ENCODE assay signal across 2 cellular contexts in the genomic region with DNA sequence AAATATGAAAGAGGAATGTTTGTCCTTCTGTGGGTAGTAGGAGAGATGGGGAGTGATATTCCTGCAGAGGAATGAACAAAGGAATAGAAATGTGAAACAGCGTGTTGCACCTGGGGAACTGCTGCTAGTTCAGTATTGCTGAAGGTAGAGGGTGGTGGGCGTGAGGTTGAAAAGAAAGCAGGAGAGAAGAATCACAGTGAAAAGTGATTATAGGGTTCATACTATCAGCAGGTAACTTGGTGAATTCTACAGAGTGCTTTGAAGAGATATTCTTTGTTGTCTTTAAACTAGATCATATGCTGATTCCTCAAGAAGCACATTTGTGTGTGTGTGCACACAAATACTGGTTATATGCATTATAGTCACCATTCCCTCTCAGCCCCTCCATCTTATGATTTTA.
TF ChIP-seq lines count a peak whose summit lies in the region.

No MANE protein-coding gene starts in this region.

TF ChIP-seq in GM23338, 12 proteins besides CTCF, POLR2A, EP300 and RAD21 (continues in another document):
- TF ChIP-seq ZNF462 (CRISPR knock-in tag; IDR thresholded peaks at IDR 0.05) (no peak), STAT1 (IDR thresholded peaks at IDR 0.05; ENCODE audit: unreplicated experiment) (no peak), JUNB (IDR thresholded peaks at IDR 0.05; ENCODE audit: unreplicated experiment) (no peak), ZNF331 (CRISPR knock-in tag; IDR thresholded peaks at IDR 0.05; ENCODE audit: low read depth) (no peak), POLR2AphosphoS5 (IDR thresholded peaks at IDR 0.05; ENCODE audit: low read depth) (no peak), EZH2 (IDR thresholded peaks at IDR 0.05; ENCODE audit: low read depth, unreplicated experiment) (no peak), EZH2phosphoT487 (IDR thresholded peaks at IDR 0.05; ENCODE audit: unreplicated experiment) (no peak), CREB1 (CRISPR knock-in tag; IDR thresholded peaks at IDR 0.05; ENCODE audit: low read depth) (no peak), REST (IDR thresholded peaks at IDR 0.05; ENCODE audit: unreplicated experiment) (no peak), NANOG (IDR thresholded peaks at IDR 0.05; ENCODE audit: borderline replicate concordance) (no peak)

TF ChIP-seq in K562, 482 proteins besides CTCF, POLR2A, EP300 and RAD21 (continued from another document):
- peak; percentile 38; the same call in 1 of the 2 replicates for TF ChIP-seq ZNF592 (IDR thresholded peaks at IDR 0.05)
- TF ChIP-seq HDAC1 (IDR thresholded peaks at IDR 0.05): 0 out of 4 replicates have a peak, but pooled peaks of 1 of the 2 experiments have one; percentile 14
- peak; percentile 52 for TF ChIP-seq CBFA2T3 (IDR thresholded peaks at IDR 0.05)
- TF ChIP-seq ARID1B (IDR thresholded peaks at IDR 0.05): 0 out of 2 replicates have a peak, but pooled peaks have one; percentile 31
- TF ChIP-seq RCOR1 (IDR thresholded peaks at IDR 0.05; ENCODE audit: borderline replicate concordance in 1 of 2, low read depth in 2 of 2, low read length in 2 of 2): peak in 1 of 2 experiments; percentile 26; a peak in 1 of 4 replicates
